18 cellular contexts compared by ENCODE assay signal in genomic region chr11:33067294-33067693, GRCh38.
"Had no signal": no experiment of that assay in that cellular context is flagged by ENCODE, and none has a peak within 500 bp of the region (broad histone marks: within the 10 kb centered on the region; RNA-seq: fewer than 3 reads in every experiment).

No MANE protein-coding gene starts in this region.

- FAIRE-seq: islet of Langerhans, small intestine had no signal

- H3K27me3 ChIP-seq: dorsolateral prefrontal cortex, stomach, upper lobe of right lung, vagina had no signal

- ATAC-seq: natural killer cell, upper lobe of right lung had no signal

- H3K4me3 ChIP-seq: dorsolateral prefrontal cortex, stomach, thoracic aorta, upper lobe of right lung, vagina had no signal

- H3K4me1 ChIP-seq: upper lobe of right lung had no signal

- H3K27ac ChIP-seq: dorsolateral prefrontal cortex, stomach, thoracic aorta, upper lobe of right lung, vagina had no signal

- DNase-seq: cortex of kidney; dorsolateral prefrontal cortex; effector memory CD4-positive, alpha-beta T cell; foreskin melanocyte; head of caudate nucleus; hippocampal formation; kidney glomerular epithelial cell; natural killer cell; posterior cingulate gyrus; small intestine; stimulated activated CD4-positive, alpha-beta T cell treated with anti-CD3 and anti-CD28 coated beads, Interleukin-12 subunit alpha, Interleukin-12 subunit beta, amount 100 ng/mL, for 4 hours; stimulated activated naive CD4-positive, alpha-beta T cell; stomach; substantia nigra; upper lobe of right lung had no signal

- H3K9me3 ChIP-seq: stomach, thoracic aorta, upper lobe of right lung, vagina had no signal
